ENCODE assay signal across 34 cellular contexts in the genomic region with DNA sequence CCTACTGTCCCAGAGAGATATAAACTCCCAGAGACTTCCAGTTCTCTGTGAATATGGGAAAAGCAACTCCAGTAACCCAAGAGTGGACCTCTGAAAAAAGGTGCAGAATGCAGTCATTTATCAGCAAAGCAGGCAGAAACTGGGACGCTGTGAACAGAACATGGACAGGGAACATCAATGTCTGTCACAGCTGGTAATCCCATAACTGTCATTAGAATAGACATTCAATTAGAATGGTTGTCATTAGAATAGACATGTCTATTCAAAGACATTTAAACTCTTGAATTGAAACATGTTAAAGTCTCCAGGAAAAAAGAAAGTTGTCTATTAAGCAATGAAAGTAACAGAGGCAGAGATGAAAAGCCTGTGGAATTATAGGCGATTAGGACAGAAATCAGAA.
"Had no signal": no experiment of that assay in that cellular context is flagged by ENCODE, and none has a peak within 500 bp of the region (broad histone marks: within the 10 kb centered on the region; RNA-seq: fewer than 3 reads in every experiment).

No MANE protein-coding gene starts in this region.

- H3K4me2 ChIP-seq: KMS-11 had no signal

- H3K9ac ChIP-seq: KMS-11 had no signal

- H3K4me3 ChIP-seq: MG63 had no signal

- H3K27me3 ChIP-seq: MG63 had no signal

- H3K27ac ChIP-seq: KMS-11 had no signal

- H3K36me3 ChIP-seq: MG63 had no signal

- H3K9me3 ChIP-seq: MG63 had no signal

- DNase-seq: Karpas-422, Kasumi-1, KG1, MG63, MM.1S, MV-4-11, NCI-H1048, NCI-H1092, NCI-H1092 treated with DMSO at 0.1 percent for 48 hours, NCI-H1105, NCI-H1105 treated with DMSO at 0.1 percent for 48 hours, NCI-H1417, NCI-H1417 treated with DMSO at 0.1 percent for 48 hours, NCI-H1436, NCI-H1436 treated with DMSO at 0.1 percent for 48 hours, NCI-H146, NCI-H1694, NCI-H1694 treated with DMSO at 0.1 percent for 48 hours, NCI-H187, NCI-H187 treated with DMSO at 0.1 percent for 48 hours, NCI-H1930, NCI-H2029, NCI-H2029 treated with DMSO at 0.1 percent for 48 hours, NCI-H2081, NCI-H2081 treated with DMSO at 0.1 percent for 48 hours, NCI-H2107, NCI-H2171, NCI-H2171 treated with DMSO at 0.1 percent for 48 hours, NCI-H2227 treated with DMSO at 0.1 percent for 48 hours, NCI-H226, NCI-H345, NCI-H446, NCI-H446 treated with DMSO at 0.1 percent for 48 hours had no signal
